ENCODE assay signal across 1 cellular context in the genomic region with DNA sequence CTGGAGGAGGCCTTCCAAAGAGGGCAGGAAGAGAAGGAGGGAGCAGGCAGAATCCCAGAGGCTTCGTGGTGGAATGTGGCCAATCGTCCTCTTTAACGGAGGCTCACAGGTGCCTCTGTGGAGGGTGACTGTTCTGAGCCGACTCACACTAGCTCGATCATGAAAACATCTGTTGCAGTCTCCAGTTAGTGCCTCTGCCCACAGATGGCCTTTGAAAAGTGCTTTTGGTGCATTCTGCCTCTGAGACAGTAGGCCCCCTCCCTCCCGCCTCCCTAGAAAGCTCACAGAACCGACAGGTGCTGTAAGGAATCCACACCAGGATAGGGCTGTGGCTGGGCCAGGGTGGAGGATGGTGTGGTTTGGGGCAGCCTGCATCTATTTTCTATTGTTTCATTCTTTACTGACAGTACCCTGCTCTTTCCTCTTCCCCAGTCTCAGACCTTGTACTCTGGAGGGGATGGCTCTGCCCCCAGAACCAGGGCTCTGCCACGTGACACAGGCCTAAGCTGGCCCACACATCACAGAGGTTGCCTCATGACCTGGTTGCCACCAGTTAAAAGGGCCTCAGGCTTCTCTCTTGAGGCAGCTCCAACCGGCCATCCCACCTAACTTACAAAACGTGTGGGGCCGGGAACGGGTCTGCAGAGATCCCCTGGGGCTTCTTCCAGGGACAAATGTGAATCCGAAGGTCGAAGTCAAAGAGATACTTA.
A peak's percentile ranks its signal among the peaks of the same experiment; 100 is the strongest.
TF ChIP-seq lines count a peak whose summit lies in the region.

No MANE protein-coding gene starts in this region.

TF ChIP-seq in HepG2, 621 proteins besides CTCF, POLR2A, EP300 and RAD21:
- no peak for TF ChIP-seq SKI (IDR thresholded peaks at IDR 0.05; ENCODE audit: partially characterized antibody)
- no peak for TF ChIP-seq ZSCAN29 (CRISPR knock-in tag; conservative IDR thresholded peaks at IDR 0.05)
- TF ChIP-seq, protein P1, sequence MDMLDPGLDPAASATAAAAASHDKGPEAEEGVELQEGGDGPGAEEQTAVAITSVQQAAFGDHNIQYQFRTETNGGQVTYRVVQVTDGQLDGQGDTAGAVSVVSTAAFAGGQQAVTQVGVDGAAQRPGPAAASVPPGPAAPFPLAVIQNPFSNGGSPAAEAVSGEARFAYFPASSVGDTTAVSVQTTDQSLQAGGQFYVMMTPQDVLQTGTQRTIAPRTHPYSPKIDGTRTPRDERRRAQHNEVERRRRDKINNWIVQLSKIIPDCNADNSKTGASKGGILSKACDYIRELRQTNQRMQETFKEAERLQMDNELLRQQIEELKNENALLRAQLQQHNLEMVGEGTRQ (IDR thresholded peaks at IDR 0.05; ENCODE audit: low read depth, low read length) = no peak
- TF ChIP-seq, protein P1 (CRISPR knock-in tag; IDR thresholded peaks at IDR 0.05; ENCODE audit: borderline replicate concordance) = peak; percentile 40; the same call in 1 of the 2 replicates
- TF ChIP-seq ZNF687 (CRISPR knock-in tag; IDR thresholded peaks at IDR 0.05) = peak; percentile 50
- peak; percentile 35; the same call in 1 of the 2 replicates for TF ChIP-seq ZFX (CRISPR knock-in tag; IDR thresholded peaks at IDR 0.05; ENCODE audit: low read depth)
- TF ChIP-seq GABPB1 (CRISPR knock-in tag; IDR thresholded peaks at IDR 0.05) = no peak
- TF ChIP-seq ZNF589 (CRISPR knock-in tag; conservative IDR thresholded peaks at IDR 0.05) = no peak
